In the genomic region with DNA sequence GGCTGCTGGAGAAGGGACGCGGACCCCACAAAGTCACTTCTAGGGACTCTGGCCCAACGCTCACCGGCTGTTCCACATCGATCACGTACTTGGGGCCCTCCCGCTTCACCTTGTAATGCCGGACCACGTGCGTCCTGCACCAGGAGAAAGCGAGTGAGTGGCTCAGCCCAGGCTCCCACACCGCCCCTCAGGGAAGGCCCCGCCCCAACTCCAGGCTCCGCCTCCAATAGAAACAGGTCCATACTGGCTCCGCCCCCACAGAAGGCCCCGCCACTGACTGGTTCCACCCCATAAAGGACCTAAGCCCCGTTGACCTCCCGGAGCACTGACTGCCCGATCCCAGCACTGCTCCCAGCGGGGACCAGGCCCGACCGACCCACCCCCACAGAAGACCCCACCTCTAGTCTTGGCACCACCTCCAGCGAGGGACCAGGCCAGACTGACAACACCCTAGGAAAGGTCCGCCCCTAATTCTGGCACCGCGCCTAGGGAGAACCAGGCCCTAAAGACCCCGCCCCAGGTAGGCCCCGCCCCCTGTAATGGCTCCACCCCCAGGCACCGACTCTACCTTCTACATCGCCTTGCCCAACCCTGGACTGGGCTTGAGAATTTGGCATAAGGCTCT, we compare ENCODE assay signal across 8 cellular contexts. TPM values are rescaled to one million over a fixed set of nuclear protein-coding genes. Genes with fewer than 3 reads are reported as not detected.
A peak's percentile ranks its signal among the peaks of the same experiment; 100 is the strongest.
DNase-seq lines count a peak whose midpoint lies in the region; ATAC-seq, FAIRE-seq and TF ChIP-seq lines count a peak whose summit lies in the region.

No MANE protein-coding gene starts in this region.

- H3K9me3 ChIP-seq in cardiac muscle cell (ENCODE audit: low read depth) (no peaks in the 10 kb centered on the region), aorta (ENCODE audit: control insufficient read depth, low read length) (no peaks in the 10 kb centered on the region)

- H3K4me3 ChIP-seq in cardiac muscle cell (peak overlapping the region; percentile 29), rectal smooth muscle tissue (ENCODE audit: low read length) (peak overlapping the region; percentile 69), aorta (ENCODE audit: low read length in 2 of 2) (no peak overlapping the region)

- no peaks in the 10 kb centered on the region for H3K4me1 ChIP-seq in cardiac muscle cell (ENCODE audit: low read depth)
- H3K4me1 ChIP-seq in rectal smooth muscle tissue (ENCODE audit: control insufficient read depth, insufficient read depth, low read length), result peaks cover 2% of the 10 kb centered on the region
- H3K4me1 ChIP-seq in aorta (ENCODE audit: control insufficient read depth in 1 of 2, insufficient read depth in 2 of 2, low read length in 2 of 2), result no peaks in the 10 kb centered on the region

- H3K27ac ChIP-seq in cardiac muscle cell (peak overlapping the region; percentile 72), rectal smooth muscle tissue (ENCODE audit: low read depth, low read length) (no peak overlapping the region), aorta (ENCODE audit: low read depth in 1 of 2, low read length in 2 of 2) (no peak overlapping the region)

- H3K27me3 ChIP-seq in cardiac muscle cell, result no peaks in the 10 kb centered on the region
- no peaks in the 10 kb centered on the region for H3K27me3 ChIP-seq in rectal smooth muscle tissue (ENCODE audit: control insufficient read depth, insufficient read depth, low read length)
- no peaks in the 10 kb centered on the region for H3K27me3 ChIP-seq in aorta (ENCODE audit: control insufficient read depth in 1 of 2, insufficient read depth in 2 of 2, low read length in 1 of 2)

- H3K36me3 ChIP-seq in cardiac muscle cell (no peaks in the 10 kb centered on the region), rectal smooth muscle tissue (ENCODE audit: control insufficient read depth, insufficient read depth, low read length) (no peaks in the 10 kb centered on the region), aorta (ENCODE audit: control insufficient read depth in 1 of 2, insufficient read depth in 2 of 2, low read length in 1 of 2) (no peaks in the 10 kb centered on the region)

- ATAC-seq in aorta (ENCODE audit: low FRiP score) (peak; percentile 53), HG03280 (IDR thresholded peaks at IDR 0.05; ENCODE audit: unreplicated experiment) (no peak)

- H3K9ac ChIP-seq in rectal smooth muscle tissue (ENCODE audit: low read length), result no peak overlapping the region

- peak; percentile 77 for FAIRE-seq in GM18507 (lab: Jason Lieb, UNC)

- intact Hi-C loops in aorta (cut with DNase I), result no loop called here

- DNase-seq in GM18507 (ENCODE audit: extremely low spot score, insufficient read length, low read depth) (no peak), OCI-M2 (lab: John Stamatoyannopoulos, UW; ENCODE audit: unreplicated experiment) (peak; percentile 87), cardiac muscle cell (ENCODE audit: low read depth in 1 of 2, low spot score in 1 of 2) (peak; percentile 56 to 93), aorta (peak; percentile 69 to 84)
- DNase-seq in activated effector memory CD4-positive, alpha-beta T cell treated with Interleukin-2 at 50 U/mL for 16 hours, result peak; percentile 37
- DNase-seq in NK-92 treated with Interleukin-12 subunit alpha and Interleukin-12 subunit beta, amount 100 ng/mL, for 24 hours (lab: John Stamatoyannopoulos, UW), result no peak

- WGBS in aorta, 2 donors, result 1 to 6% methylated on average over 29 to 30 of the region's 30 CpGs

- TF ChIP-seq CTCF in cardiac muscle cell (IDR thresholded peaks at IDR 0.05; ENCODE audit: low read depth, low read length), result no peak

RNA-seq across cellular contexts. Expression of gene STAP2, which starts 11.3 kb away (rescaled TPM):
- total RNA-seq in cardiac muscle cell (12.3 and 18.0 TPM in 2 replicates), aorta (1 to 10 TPM; 1.9 to 2.2 TPM)
- polyA plus RNA-seq in cardiac muscle cell (18.7 and 20.3 TPM in 2 replicates), aorta (10 to 100 TPM in 1 of 2 donors, under 1 TPM in 1; 0.13 to 27.8 TPM)

RNA-seq across cellular contexts. Expression of gene MPND, which starts 16.0 kb away (rescaled TPM):
- 14.4 and 19.8 TPM in 2 replicates for total RNA-seq in cardiac muscle cell
- polyA plus RNA-seq in cardiac muscle cell, result 19.2 and 24.3 TPM in 2 replicates
- 10 to 100 TPM; 13.5 to 14.3 TPM for total RNA-seq in aorta
- polyA plus RNA-seq in aorta, result 10 to 100 TPM; 16.0 to 17.9 TPM

RNA-seq across cellular contexts. Expression of gene FSD1, which starts 23.0 kb away (rescaled TPM):
- total RNA-seq in cardiac muscle cell (16.3 and 24.7 TPM in 2 replicates), aorta (under 1 TPM in 1 of 2 donors, not detected in 1; 0.84 TPM)
- polyA plus RNA-seq in cardiac muscle cell (18.5 and 23.2 TPM in 2 replicates), aorta (not detected)

RNA-seq across cellular contexts. Expression of gene TMIGD2, which starts 25.2 kb away (rescaled TPM):
- total RNA-seq in cardiac muscle cell (0.92 and 2.5 TPM in 2 replicates), aorta (under 1 TPM in 1 of 2 donors, not detected in 1; 0.26 TPM)
- polyA plus RNA-seq in cardiac muscle cell (0.84 and 2.9 TPM in 2 replicates), aorta (1 to 10 TPM in 1 of 2 donors, under 1 TPM in 1; 0.23 to 1.4 TPM)

RNA-seq across cellular contexts. Expression of gene SHD, which starts 48.3 kb away (rescaled TPM):
- 78.4 and 144 TPM in 2 replicates for total RNA-seq in cardiac muscle cell
- 93.2 and 129 TPM in 2 replicates for polyA plus RNA-seq in cardiac muscle cell
- not detected for total RNA-seq in aorta
- polyA plus RNA-seq in aorta, result 1 to 10 TPM in 1 of 2 donors, not detected in 1; 1.5 TPM

Comparison
In these comparisons a context has a peak if more than half of its experiments do, and no peak if none do; other contexts are left out.
1. DNase-seq: peak in OCI-M2 (single experiment), activated effector memory CD4-positive, alpha-beta T cell treated with Interleukin-2 at 50 U/mL for 16 hours (single experiment), cardiac muscle cell (2 of 2) and aorta (2 of 2); none in GM18507 (single experiment) and NK-92 treated with Interleukin-12 subunit alpha and Interleukin-12 subunit beta, amount 100 ng/mL, for 24 hours (single experiment).
2. H3K4me3 ChIP-seq: peak in cardiac muscle cell (single experiment) and rectal smooth muscle tissue (single experiment); none in aorta (0 of 2).